In the genomic region with DNA sequence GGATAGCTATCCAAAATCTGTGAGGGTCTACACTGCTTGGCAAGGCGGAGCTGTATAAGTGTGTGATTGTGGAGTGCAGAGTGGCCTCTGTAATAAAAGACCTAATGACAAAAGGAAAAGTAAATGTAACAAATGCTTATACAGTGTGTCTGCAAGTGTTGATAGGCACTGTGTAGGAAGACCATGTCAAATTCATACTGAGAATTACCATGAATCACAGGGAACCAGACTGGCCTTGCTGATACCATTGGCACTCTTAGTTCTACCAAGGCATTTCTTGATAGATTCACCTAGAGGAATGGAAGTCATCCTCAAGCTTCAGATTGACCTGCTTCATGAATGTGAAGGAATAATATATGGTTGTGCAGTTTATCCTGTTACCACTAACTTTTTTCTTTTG, we compare ENCODE assay signal across 17 cellular contexts. TPM values are rescaled to one million over a fixed set of nuclear protein-coding genes. Genes with fewer than 3 reads are reported as not detected.
DNase-seq lines count a peak whose midpoint lies in the region; ATAC-seq, FAIRE-seq and TF ChIP-seq lines count a peak whose summit lies in the region.
"Had no signal": no experiment of that assay in that cellular context is flagged by ENCODE, and none has a peak within 500 bp of the region (broad histone marks: within the 10 kb centered on the region; RNA-seq: fewer than 3 reads in every experiment).

No MANE protein-coding gene starts in this region.

- peak; percentile 42 for FAIRE-seq in HTR-8/SVneo (lab: Jason Lieb, UNC)
- no peak for FAIRE-seq in astrocyte (lab: Jason Lieb, UNC)
- FAIRE-seq: A549, GM12892, H54 had no signal

- H3K27me3 ChIP-seq in astrocyte (ENCODE audit: insufficient read depth, low read length) = no peaks in the 10 kb centered on the region

- H3K4me1 Mint-ChIP-seq in activated T-cell treated with anti-CD3 and anti-CD28 coated beads, Interleukin-2, amount 50 U/mL, for 72 hours (ENCODE audit: low read depth) = no peaks in the 10 kb centered on the region
- H3K4me1 Mint-ChIP-seq in astrocyte (ENCODE audit: low read depth, unreplicated experiment) = peaks cover 6% of the 10 kb centered on the region
- peaks cover 16% of the 10 kb centered on the region for H3K4me1 Mint-ChIP-seq in stimulated activated effector memory CD8-positive, alpha-beta T cell treated with anti-CD3 and anti-CD28 coated beads, Interleukin-12 subunit alpha, Interleukin-12 subunit beta, amount 100 ng/mL, for 72 hours

- no peak overlapping the region for H2AFZ ChIP-seq in astrocyte (ENCODE audit: low read depth, low read length)

- H3K36me3 Mint-ChIP-seq in activated T-cell treated with anti-CD3 and anti-CD28 coated beads, Interleukin-2, amount 50 U/mL, for 72 hours (ENCODE audit: insufficient read depth in 2 of 2) = no peaks in the 10 kb centered on the region
- no peaks in the 10 kb centered on the region for H3K36me3 Mint-ChIP-seq in astrocyte (ENCODE audit: low read depth, unreplicated experiment)
- H3K36me3 Mint-ChIP-seq in stimulated activated effector memory CD8-positive, alpha-beta T cell treated with anti-CD3 and anti-CD28 coated beads, Interleukin-12 subunit alpha, Interleukin-12 subunit beta, amount 100 ng/mL, for 72 hours = no peaks in the 10 kb centered on the region
- H3K36me3 Mint-ChIP-seq: CD14-positive monocyte; CD8-positive, alpha-beta memory T cell had no signal

- POLR2A ChIA-PET in RWPE1 (lab: Yijun Ruan, JAX; ENCODE audit: low non-redundant PET) = no interaction called here

- H3K9me3 ChIP-seq in astrocyte (ENCODE audit: insufficient read depth, low read depth, low read length) = no peaks in the 10 kb centered on the region
- H3K9me3 ChIP-seq: A549, Caco-2 had no signal

- no peak overlapping the region for H3K27ac Mint-ChIP-seq in activated T-cell treated with anti-CD3 and anti-CD28 coated beads, Interleukin-2, amount 50 U/mL, for 72 hours
- peak overlapping the region; percentile 6 for H3K27ac Mint-ChIP-seq in astrocyte (ENCODE audit: unreplicated experiment)
- H3K27ac Mint-ChIP-seq in stimulated activated effector memory CD8-positive, alpha-beta T cell treated with anti-CD3 and anti-CD28 coated beads, Interleukin-12 subunit alpha, Interleukin-12 subunit beta, amount 100 ng/mL, for 72 hours = no peak overlapping the region
- H3K27ac Mint-ChIP-seq: CD14-positive monocyte had no signal

- H4K20me1 ChIP-seq in astrocyte (ENCODE audit: insufficient read depth, low read length) = no peaks in the 10 kb centered on the region

- no peaks in the 10 kb centered on the region for H3K4me1 ChIP-seq in astrocyte (ENCODE audit: insufficient read depth, low read length)

- DNase-seq in activated T-cell treated with anti-CD3 and anti-CD28 coated beads, Interleukin-2, amount 50 U/mL, for 72 hours = no peak
- no peak for DNase-seq in activated T-cell treated with anti-CD3 and anti-CD28 coated beads, Interleukin-2, amount 50 U/mL, for 48 hours
- DNase-seq in HTR-8/SVneo (ENCODE audit: insufficient read length, low spot score) (no peak), astrocyte (ENCODE audit: low read depth) (no peak), RWPE1 (ENCODE audit: low spot score) (no peak), middle frontal gyrus (ENCODE audit: extremely low spot score, low spot score) (no peak), SHP77 (lab: John Stamatoyannopoulos, UW) (no peak)
- no peak for DNase-seq in stimulated activated effector memory CD8-positive, alpha-beta T cell treated with anti-CD3 and anti-CD28 coated beads, Interleukin-12 subunit alpha, Interleukin-12 subunit beta, amount 100 ng/mL, for 72 hours (ENCODE audit: low spot score in 2 of 2)
- DNase-seq: Caco-2; CD8-positive, alpha-beta memory T cell; DND-41; GDM1 had no signal

- no peak overlapping the region for H3K9ac ChIP-seq in astrocyte (ENCODE audit: low read length)

- ATAC-seq in activated T-cell treated with anti-CD3 and anti-CD28 coated beads, Interleukin-2, amount 50 U/mL, for 72 hours (replicated peaks in 1 of 2) = peak; percentile 62 to 86
- peak; percentile 92 for ATAC-seq in stimulated activated effector memory CD8-positive, alpha-beta T cell treated with anti-CD3 and anti-CD28 coated beads, Interleukin-12 subunit alpha, Interleukin-12 subunit beta, amount 100 ng/mL, for 72 hours
- ATAC-seq: A549, HCT116 had no signal

- no peaks in the 10 kb centered on the region for H3K79me2 ChIP-seq in astrocyte (ENCODE audit: insufficient read depth, low read length)

- no peak overlapping the region for H3K4me3 ChIP-seq in astrocyte (ENCODE audit: insufficient read depth, low read depth, low read length)
- H3K4me3 ChIP-seq: A549 had no signal

- H3K36me3 ChIP-seq in astrocyte (ENCODE audit: insufficient read depth, low read length) = no peaks in the 10 kb centered on the region

- TF ChIP-seq CTCF in astrocyte (IDR thresholded peaks at IDR 0.05; ENCODE audit: insufficient read depth, low read depth, low read length) = no peak
- TF ChIP-seq CTCF in RWPE1 (conservative IDR thresholded peaks at IDR 0.05; ENCODE audit: low read depth) = no peak

- no peak overlapping the region for H3K4me2 ChIP-seq in astrocyte (ENCODE audit: low read length)
- H3K4me2 ChIP-seq: A549 had no signal

- CTCF ChIA-PET in RWPE1 (lab: Yijun Ruan, JAX) = no interaction called here

- H3K27me3 Mint-ChIP-seq in activated T-cell treated with anti-CD3 and anti-CD28 coated beads, Interleukin-2, amount 50 U/mL, for 72 hours (ENCODE audit: low read depth) = no peaks in the 10 kb centered on the region
- no peaks in the 10 kb centered on the region for H3K27me3 Mint-ChIP-seq in astrocyte (ENCODE audit: low read depth, unreplicated experiment)

- H3K4me3 Mint-ChIP-seq in activated T-cell treated with anti-CD3 and anti-CD28 coated beads, Interleukin-2, amount 50 U/mL, for 72 hours = no peak overlapping the region
- no peak overlapping the region for H3K4me3 Mint-ChIP-seq in astrocyte (ENCODE audit: unreplicated experiment)
- H3K4me3 Mint-ChIP-seq in stimulated activated effector memory CD8-positive, alpha-beta T cell treated with anti-CD3 and anti-CD28 coated beads, Interleukin-12 subunit alpha, Interleukin-12 subunit beta, amount 100 ng/mL, for 72 hours = no peak overlapping the region
- H3K4me3 Mint-ChIP-seq: CD14-positive monocyte; CD8-positive, alpha-beta memory T cell had no signal

- no peak overlapping the region for H3K27ac ChIP-seq in astrocyte (ENCODE audit: low read depth, low read length)
- no peak overlapping the region for H3K27ac ChIP-seq in RWPE1
- H3K27ac ChIP-seq: A549 had no signal

- no peaks in the 10 kb centered on the region for H3K9me3 Mint-ChIP-seq in activated T-cell treated with anti-CD3 and anti-CD28 coated beads, Interleukin-2, amount 50 U/mL, for 72 hours
- H3K9me3 Mint-ChIP-seq in astrocyte (ENCODE audit: unreplicated experiment) = peaks cover 2% of the 10 kb centered on the region
- no peaks in the 10 kb centered on the region for H3K9me3 Mint-ChIP-seq in stimulated activated effector memory CD8-positive, alpha-beta T cell treated with anti-CD3 and anti-CD28 coated beads, Interleukin-12 subunit alpha, Interleukin-12 subunit beta, amount 100 ng/mL, for 72 hours
- H3K9me3 Mint-ChIP-seq: CD14-positive monocyte; CD8-positive, alpha-beta memory T cell had no signal

RNA-seq across cellular contexts. Expression of gene CYCS, which starts 58.8 kb away (rescaled TPM):
- total RNA-seq in activated T-cell treated with anti-CD3 and anti-CD28 coated beads, Interleukin-2, amount 50 U/mL, for 72 hours = 100 to 1,000 TPM; 147 to 158 TPM
- total RNA-seq in astrocyte = 118 and 143 TPM in 2 replicates
